In the genomic region with DNA sequence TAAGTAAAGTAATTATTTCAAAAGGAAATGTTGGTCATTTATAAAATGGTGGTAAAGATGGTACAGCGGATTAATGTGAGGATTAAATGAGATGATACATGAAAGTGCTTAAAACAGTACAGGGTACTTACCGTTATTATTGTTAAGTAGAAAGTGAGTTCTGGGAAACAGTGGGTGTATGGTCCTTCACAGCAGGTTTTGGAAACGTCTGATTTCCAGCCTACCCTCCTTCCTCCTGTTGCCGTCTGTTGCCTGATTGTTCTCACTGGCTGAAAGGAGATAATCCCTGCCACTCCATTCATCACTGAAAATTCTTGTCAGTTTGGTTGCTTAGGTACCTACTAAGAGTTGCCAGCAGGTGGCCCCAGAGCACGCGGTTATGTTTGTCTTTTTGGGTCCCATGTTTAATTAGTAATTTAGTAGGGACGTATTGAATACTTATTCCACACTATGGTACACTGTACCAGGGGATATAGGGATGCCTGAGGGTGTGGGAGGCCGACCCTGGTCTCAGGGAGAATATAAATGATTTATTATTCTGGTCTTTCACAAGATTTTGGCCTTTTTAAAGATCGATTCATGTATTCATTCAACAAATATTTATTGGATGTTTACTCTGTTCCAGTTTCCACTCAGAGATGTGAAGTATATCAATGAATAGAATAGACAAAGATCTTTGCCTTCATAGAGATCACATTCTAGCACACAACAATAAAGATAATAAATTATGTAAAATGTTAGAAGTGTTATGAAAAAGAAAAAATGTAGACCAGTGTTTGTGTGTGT, we compare ENCODE assay signal across 9 cellular contexts. TPM values are rescaled to one million over a fixed set of nuclear protein-coding genes. Genes with fewer than 3 reads are reported as not detected.
DNase-seq lines count a peak whose midpoint lies in the region; ATAC-seq and TF ChIP-seq lines count a peak whose summit lies in the region.
"Had no signal": no experiment of that assay in that cellular context is flagged by ENCODE, and none has a peak within 500 bp of the region (broad histone marks: within the 10 kb centered on the region; RNA-seq: fewer than 3 reads in every experiment).

No MANE protein-coding gene starts in this region.

- H3K27ac ChIP-seq in ascending aorta (peak overlapping the region in 1 of 2 donors; percentile 72), skeletal muscle tissue (ENCODE audit: low read depth, low read length) (no peak overlapping the region)

- DNase-seq in GM10266 (ENCODE audit: extremely low spot score) = peak; percentile 78
- peak; percentile 63 for DNase-seq in LoVo (ENCODE audit: low spot score)
- DNase-seq in T-helper 17 cell = peak; percentile 34 to 51 (median 37)
- peak in 1 of 2 donors; percentile 72 for DNase-seq in ascending aorta (ENCODE audit: low spot score in 2 of 2)
- peak; percentile 13 to 17 for DNase-seq in hippocampal formation (lab: John Stamatoyannopoulos, UW)
- DNase-seq in NCI-H2029 (lab: John Stamatoyannopoulos, UW) = no peak

- peaks cover 19% of the 10 kb centered on the region for H3K27me3 Mint-ChIP-seq in T-helper 17 cell

- peak overlapping the region; percentile 88 for H3K4me3 Mint-ChIP-seq in T-helper 17 cell

- H3K4me1 Mint-ChIP-seq in T-helper 17 cell = peaks cover 13% of the 10 kb centered on the region

- TF ChIP-seq CTCF in GM10266 (IDR thresholded peaks at IDR 0.05; ENCODE audit: control insufficient read depth, insufficient read depth, low read depth, missing control alignments) = peak; percentile 78
- TF ChIP-seq CTCF in ascending aorta (IDR thresholded peaks at IDR 0.05) = peak; percentile 54 to 66 (median 55)

- no peaks in the 10 kb centered on the region for H3K9me3 ChIP-seq in T-helper 17 cell (ENCODE audit: control insufficient read depth, low read length, poor library complexity, severe bottlenecking)
- H3K9me3 ChIP-seq in ascending aorta = no peaks in the 10 kb centered on the region
- no peaks in the 10 kb centered on the region for H3K9me3 ChIP-seq in skeletal muscle tissue (ENCODE audit: control insufficient read depth in 3 of 3, low read length in 3 of 3)

- H3K36me3 Mint-ChIP-seq in T-helper 17 cell (ENCODE audit: low read depth) = no peaks in the 10 kb centered on the region

- intact Hi-C loops in ascending aorta (cut with DNase I) = loop anchor here (2.0 to 5.0 kb wide), 2 partner anchors 252 to 269 kb away; no protein-coding TSS in a partner anchor

- H3K36me3 ChIP-seq in ascending aorta (no peaks in the 10 kb centered on the region), skeletal muscle tissue (ENCODE audit: control insufficient read depth in 3 of 3, insufficient read depth in 3 of 3, low read length in 3 of 3) (no peaks in the 10 kb centered on the region)

- H3K27ac Mint-ChIP-seq in T-helper 17 cell = no peak overlapping the region

- peak overlapping the region; percentile 57 to 74 for H3K4me3 ChIP-seq in ascending aorta
- H3K4me3 ChIP-seq in skeletal muscle tissue (ENCODE audit: low read length in 3 of 3) = peak overlapping the region; percentile 46 to 76 (median 56)

- H3K27me3 ChIP-seq in ascending aorta (no peaks in the 10 kb centered on the region), skeletal muscle tissue (ENCODE audit: control insufficient read depth in 3 of 3, insufficient read depth in 3 of 3, low read length in 3 of 3) (peaks cover 0 to 6% (median 3%) of the 10 kb centered on the region in 3 donors)

- H3K9ac ChIP-seq in skeletal muscle tissue (ENCODE audit: low read depth in 1 of 3, low read length in 3 of 3) = no peak overlapping the region

- no peaks in the 10 kb centered on the region for H3K4me1 ChIP-seq in ascending aorta
- H3K4me1 ChIP-seq in skeletal muscle tissue (ENCODE audit: control insufficient read depth in 3 of 3, insufficient read depth in 3 of 3, low read length in 3 of 3) = no peaks in the 10 kb centered on the region

- ATAC-seq in T-helper 17 cell (peak; percentile 74), GM18517 (IDR thresholded peaks at IDR 0.05; ENCODE audit: unreplicated experiment) (no peak)

RNA-seq across cellular contexts. Expression of a gene that starts 30.8 kb away (rescaled TPM):
- total RNA-seq in T-helper 17 cell = not detected
- not detected for total RNA-seq in ascending aorta
- not detected for total RNA-seq in skeletal muscle tissue
- total RNA-seq: temporal lobe had no signal

RNA-seq across cellular contexts. Expression of a gene that starts 34.1 kb away (rescaled TPM):
- total RNA-seq in T-helper 17 cell (not detected), ascending aorta (not detected), skeletal muscle tissue (not detected)
- total RNA-seq: temporal lobe had no signal
